Comparison of ENCODE assay signal across 1 cellular context in the genomic region with DNA sequence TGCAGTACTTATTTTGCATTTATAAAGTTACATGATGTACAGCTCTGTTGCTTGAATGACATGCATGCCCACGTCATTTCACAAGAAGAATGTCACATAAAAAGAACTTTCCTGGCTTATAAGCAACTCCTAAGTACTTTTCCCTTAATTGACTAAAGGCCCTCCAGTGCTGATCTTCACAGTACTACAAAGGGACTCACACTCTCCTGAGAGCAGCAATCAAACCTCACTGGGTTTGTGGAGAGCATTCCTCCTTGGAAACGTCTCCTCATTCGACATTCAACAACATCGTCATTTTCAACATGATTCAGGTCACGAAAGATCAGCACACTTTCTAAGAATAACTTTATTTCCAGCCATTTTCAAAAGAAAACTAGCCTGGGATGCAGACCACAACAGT.
TF ChIP-seq lines count a peak whose summit lies in the region.

No MANE protein-coding gene starts in this region.

TF ChIP-seq in GM12878, 131 proteins besides CTCF, POLR2A, EP300 and RAD21:
- TF ChIP-seq, protein P1, sequence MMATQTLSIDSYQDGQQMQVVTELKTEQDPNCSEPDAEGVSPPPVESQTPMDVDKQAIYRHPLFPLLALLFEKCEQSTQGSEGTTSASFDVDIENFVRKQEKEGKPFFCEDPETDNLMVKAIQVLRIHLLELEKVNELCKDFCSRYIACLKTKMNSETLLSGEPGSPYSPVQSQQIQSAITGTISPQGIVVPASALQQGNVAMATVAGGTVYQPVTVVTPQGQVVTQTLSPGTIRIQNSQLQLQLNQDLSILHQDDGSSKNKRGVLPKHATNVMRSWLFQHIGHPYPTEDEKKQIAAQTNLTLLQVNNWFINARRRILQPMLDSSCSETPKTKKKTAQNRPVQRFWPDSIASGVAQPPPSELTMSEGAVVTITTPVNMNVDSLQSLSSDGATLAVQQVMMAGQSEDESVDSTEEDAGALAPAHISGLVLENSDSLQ (IDR thresholded peaks at IDR 0.05) = peak; percentile 41; the same call in 1 of the 2 replicates
- no peak for TF ChIP-seq TBL1XR1 (IDR thresholded peaks at IDR 0.05; ENCODE audit: low read depth, low read length)
- no peak for TF ChIP-seq CEBPB (IDR thresholded peaks at IDR 0.05; ENCODE audit: borderline replicate concordance in 1 of 2, low read depth in 2 of 2, low read length in 2 of 2)
- peak; percentile 57; the same call in 1 of the 2 replicates for TF ChIP-seq WRNIP1 (IDR thresholded peaks at IDR 0.05; ENCODE audit: borderline replicate concordance, low read depth, low read length)
